2 cellular contexts compared by ENCODE assay signal in the genomic region with DNA sequence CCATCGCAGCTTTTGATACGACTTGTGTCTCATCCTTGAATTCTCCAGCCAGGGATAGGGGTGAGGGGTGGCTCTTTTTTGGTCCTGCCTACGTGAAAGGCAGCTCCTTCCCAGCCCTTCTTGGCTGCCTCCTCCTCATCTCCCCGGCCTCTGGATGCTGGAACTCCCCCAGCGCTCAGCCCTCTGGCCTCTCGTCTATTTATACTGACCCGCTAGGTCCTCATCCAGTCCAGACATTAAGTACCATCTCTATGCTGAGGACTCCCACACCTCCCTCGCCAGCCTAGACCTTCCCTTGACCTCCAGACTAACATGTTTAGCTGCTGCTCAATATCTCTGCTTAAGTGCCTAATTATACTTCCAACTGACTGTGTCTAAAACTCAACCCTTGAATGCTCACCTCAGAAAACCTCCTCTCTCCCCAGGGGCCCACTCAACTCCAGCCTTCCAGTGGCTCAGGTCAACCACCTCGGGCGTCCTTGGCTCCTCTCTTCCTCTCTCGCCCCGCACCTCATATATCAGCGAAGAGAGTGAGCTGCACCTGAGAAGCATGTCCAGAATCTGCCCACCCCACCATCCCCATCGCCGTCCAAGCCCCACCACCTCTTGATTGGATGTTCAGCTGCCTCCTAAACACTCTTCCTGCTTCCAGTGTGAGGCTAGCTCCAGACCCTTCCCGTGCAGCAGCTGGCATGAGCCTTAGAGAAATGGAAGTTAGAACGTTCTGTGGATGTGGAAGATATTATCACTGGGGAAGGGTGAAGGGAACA.
TF ChIP-seq lines count a peak whose summit lies in the region.

No MANE protein-coding gene starts in this region.

TF ChIP-seq in liver, 16 proteins besides CTCF, POLR2A, EP300 and RAD21:
- TF ChIP-seq YY1 (IDR thresholded peaks at IDR 0.05), result no peak
- no peak for TF ChIP-seq RXRA (IDR thresholded peaks at IDR 0.05)
- TF ChIP-seq FOXA2 (IDR thresholded peaks at IDR 0.05), result no peak
- no peak for TF ChIP-seq SP1 (IDR thresholded peaks at IDR 0.05)
- peak; percentile 31 for TF ChIP-seq NR2F2 (IDR thresholded peaks at IDR 0.05)

TF ChIP-seq in HepG2, 621 proteins besides CTCF, POLR2A, EP300 and RAD21:
- TF ChIP-seq CBFB (CRISPR knock-in tag; IDR thresholded peaks at IDR 0.05) (no peak), U2AF2 (IDR thresholded peaks at IDR 0.05; ENCODE audit: low read depth, low read length) (no peak), DR1 (CRISPR knock-in tag; IDR thresholded peaks at IDR 0.05) (no peak), ZNF597 (CRISPR knock-in tag; IDR thresholded peaks at IDR 0.05) (no peak), ARHGAP35 (CRISPR knock-in tag; IDR thresholded peaks at IDR 0.05; ENCODE audit: borderline replicate concordance) (no peak), YEATS4 (CRISPR knock-in tag; IDR thresholded peaks at IDR 0.05; ENCODE audit: borderline replicate concordance) (no peak), WIZ (CRISPR knock-in tag; IDR thresholded peaks at IDR 0.05) (no peak), U2AF1 (optimal IDR thresholded peaks at IDR 0.05; ENCODE audit: low read depth, low read length) (no peak), ZNF431 (CRISPR knock-in tag; IDR thresholded peaks at IDR 0.05; ENCODE audit: borderline replicate concordance, low read depth) (no peak), ZBTB2 (CRISPR knock-in tag; IDR thresholded peaks at IDR 0.05; ENCODE audit: low read depth) (no peak), AHR (CRISPR knock-in tag; IDR thresholded peaks at IDR 0.05) (no peak), NR3C1 (CRISPR knock-in tag; IDR thresholded peaks at IDR 0.05) (no peak), ETS1 (CRISPR knock-in tag; IDR thresholded peaks at IDR 0.05) (no peak), ZFP36L2 (CRISPR knock-in tag; IDR thresholded peaks at IDR 0.05) (no peak), TCF7L2 (IDR thresholded peaks at IDR 0.05; ENCODE audit: low read depth, low read length) (no peak), ZNF263 (CRISPR knock-in tag; IDR thresholded peaks at IDR 0.05) (no peak), ZNF562 (CRISPR knock-in tag; IDR thresholded peaks at IDR 0.05; ENCODE audit: borderline replicate concordance) (no peak)
- TF ChIP-seq, protein P1, sequence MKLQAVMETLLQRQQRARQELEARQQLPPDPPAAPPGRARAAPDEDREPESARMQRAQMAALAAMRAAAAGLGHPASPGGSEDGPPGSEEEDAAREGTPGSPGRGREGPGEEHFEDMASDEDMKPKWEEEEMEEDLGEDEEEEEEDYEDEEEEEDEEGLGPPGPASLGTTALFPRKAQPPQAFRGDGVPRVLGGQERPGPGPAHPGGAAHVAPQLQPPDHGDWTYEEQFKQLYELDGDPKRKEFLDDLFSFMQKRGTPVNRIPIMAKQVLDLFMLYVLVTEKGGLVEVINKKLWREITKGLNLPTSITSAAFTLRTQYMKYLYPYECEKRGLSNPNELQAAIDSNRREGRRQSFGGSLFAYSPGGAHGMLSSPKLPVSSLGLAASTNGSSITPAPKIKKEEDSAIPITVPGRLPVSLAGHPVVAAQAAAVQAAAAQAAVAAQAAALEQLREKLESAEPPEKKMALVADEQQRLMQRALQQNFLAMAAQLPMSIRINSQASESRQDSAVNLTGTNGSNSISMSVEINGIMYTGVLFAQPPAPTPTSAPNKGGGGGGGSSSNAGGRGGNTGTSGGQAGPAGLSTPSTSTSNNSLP (IDR thresholded peaks at IDR 0.05; ENCODE audit: low read depth, low read length), result no peak
